ENCODE assay signal across 1 cellular context in the genomic region with DNA sequence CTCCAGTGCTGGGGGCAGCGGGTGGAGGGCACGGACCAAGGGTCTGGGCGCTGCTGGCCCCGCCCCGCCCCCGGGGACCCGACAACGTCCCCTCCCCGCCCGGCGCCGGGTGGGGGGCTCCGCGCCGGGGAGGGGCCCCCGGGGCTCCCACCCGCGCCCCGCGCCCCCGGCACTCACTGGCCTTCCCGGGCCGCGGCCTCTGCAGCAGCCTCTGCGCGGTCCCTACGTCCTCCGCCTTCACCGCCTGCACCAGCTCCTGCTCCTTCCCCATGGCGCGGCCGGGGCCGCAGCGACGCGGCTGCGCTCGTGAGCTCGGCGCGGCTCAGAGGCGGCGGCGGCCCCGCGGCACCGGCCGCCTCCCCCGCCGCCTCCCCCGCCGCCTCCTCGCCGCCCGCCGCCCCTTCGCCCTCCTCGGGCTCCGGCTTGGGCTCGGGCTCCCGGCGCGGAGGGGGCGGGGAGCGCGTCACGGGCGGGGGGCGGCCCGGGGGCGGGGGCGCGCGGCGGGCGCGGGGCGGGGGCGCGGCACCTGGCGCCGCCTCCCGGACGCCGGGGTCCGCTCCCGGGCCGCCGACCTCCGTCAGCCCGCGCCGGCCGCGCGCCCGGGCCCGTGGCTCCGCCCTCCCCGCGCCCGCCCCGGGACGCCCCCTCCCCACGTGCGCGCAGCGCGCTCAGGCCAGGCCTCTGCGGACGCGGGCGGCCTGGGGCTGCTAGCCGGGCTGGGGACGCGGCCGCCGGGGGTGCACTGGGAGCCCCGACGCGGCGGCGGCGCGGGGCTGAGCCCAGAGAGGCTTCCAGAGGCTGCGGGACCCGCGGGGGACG.
TF ChIP-seq lines count a peak whose summit lies in the region.

A gene with protein sequence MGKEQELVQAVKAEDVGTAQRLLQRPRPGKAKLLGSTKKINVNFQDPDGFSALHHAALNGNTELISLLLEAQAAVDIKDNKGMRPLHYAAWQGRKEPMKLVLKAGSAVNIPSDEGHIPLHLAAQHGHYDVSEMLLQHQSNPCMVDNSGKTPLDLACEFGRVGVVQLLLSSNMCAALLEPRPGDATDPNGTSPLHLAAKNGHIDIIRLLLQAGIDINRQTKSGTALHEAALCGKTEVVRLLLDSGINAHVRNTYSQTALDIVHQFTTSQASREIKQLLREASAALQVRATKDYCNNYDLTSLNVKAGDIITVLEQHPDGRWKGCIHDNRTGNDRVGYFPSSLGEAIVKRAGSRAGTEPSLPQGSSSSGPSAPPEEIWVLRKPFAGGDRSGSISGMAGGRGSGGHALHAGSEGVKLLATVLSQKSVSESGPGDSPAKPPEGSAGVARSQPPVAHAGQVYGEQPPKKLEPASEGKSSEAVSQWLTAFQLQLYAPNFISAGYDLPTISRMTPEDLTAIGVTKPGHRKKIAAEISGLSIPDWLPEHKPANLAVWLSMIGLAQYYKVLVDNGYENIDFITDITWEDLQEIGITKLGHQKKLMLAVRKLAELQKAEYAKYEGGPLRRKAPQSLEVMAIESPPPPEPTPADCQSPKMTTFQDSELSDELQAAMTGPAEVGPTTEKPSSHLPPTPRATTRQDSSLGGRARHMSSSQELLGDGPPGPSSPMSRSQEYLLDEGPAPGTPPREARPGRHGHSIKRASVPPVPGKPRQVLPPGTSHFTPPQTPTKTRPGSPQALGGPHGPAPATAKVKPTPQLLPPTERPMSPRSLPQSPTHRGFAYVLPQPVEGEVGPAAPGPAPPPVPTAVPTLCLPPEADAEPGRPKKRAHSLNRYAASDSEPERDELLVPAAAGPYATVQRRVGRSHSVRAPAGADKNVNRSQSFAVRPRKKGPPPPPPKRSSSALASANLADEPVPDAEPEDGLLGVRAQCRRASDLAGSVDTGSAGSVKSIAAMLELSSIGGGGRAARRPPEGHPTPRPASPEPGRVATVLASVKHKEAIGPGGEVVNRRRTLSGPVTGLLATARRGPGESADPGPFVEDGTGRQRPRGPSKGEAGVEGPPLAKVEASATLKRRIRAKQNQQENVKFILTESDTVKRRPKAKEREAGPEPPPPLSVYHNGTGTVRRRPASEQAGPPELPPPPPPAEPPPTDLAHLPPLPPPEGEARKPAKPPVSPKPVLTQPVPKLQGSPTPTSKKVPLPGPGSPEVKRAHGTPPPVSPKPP (N-terminal part only) (minus strand): TSS at position 444 of the 819 bp plus-strand sequence. CDS start 173 bp downstream, at position 271.

TF ChIP-seq in GM23338, 12 proteins besides CTCF, POLR2A, EP300 and RAD21 (continued from another document):
- TF ChIP-seq, protein P1, sequence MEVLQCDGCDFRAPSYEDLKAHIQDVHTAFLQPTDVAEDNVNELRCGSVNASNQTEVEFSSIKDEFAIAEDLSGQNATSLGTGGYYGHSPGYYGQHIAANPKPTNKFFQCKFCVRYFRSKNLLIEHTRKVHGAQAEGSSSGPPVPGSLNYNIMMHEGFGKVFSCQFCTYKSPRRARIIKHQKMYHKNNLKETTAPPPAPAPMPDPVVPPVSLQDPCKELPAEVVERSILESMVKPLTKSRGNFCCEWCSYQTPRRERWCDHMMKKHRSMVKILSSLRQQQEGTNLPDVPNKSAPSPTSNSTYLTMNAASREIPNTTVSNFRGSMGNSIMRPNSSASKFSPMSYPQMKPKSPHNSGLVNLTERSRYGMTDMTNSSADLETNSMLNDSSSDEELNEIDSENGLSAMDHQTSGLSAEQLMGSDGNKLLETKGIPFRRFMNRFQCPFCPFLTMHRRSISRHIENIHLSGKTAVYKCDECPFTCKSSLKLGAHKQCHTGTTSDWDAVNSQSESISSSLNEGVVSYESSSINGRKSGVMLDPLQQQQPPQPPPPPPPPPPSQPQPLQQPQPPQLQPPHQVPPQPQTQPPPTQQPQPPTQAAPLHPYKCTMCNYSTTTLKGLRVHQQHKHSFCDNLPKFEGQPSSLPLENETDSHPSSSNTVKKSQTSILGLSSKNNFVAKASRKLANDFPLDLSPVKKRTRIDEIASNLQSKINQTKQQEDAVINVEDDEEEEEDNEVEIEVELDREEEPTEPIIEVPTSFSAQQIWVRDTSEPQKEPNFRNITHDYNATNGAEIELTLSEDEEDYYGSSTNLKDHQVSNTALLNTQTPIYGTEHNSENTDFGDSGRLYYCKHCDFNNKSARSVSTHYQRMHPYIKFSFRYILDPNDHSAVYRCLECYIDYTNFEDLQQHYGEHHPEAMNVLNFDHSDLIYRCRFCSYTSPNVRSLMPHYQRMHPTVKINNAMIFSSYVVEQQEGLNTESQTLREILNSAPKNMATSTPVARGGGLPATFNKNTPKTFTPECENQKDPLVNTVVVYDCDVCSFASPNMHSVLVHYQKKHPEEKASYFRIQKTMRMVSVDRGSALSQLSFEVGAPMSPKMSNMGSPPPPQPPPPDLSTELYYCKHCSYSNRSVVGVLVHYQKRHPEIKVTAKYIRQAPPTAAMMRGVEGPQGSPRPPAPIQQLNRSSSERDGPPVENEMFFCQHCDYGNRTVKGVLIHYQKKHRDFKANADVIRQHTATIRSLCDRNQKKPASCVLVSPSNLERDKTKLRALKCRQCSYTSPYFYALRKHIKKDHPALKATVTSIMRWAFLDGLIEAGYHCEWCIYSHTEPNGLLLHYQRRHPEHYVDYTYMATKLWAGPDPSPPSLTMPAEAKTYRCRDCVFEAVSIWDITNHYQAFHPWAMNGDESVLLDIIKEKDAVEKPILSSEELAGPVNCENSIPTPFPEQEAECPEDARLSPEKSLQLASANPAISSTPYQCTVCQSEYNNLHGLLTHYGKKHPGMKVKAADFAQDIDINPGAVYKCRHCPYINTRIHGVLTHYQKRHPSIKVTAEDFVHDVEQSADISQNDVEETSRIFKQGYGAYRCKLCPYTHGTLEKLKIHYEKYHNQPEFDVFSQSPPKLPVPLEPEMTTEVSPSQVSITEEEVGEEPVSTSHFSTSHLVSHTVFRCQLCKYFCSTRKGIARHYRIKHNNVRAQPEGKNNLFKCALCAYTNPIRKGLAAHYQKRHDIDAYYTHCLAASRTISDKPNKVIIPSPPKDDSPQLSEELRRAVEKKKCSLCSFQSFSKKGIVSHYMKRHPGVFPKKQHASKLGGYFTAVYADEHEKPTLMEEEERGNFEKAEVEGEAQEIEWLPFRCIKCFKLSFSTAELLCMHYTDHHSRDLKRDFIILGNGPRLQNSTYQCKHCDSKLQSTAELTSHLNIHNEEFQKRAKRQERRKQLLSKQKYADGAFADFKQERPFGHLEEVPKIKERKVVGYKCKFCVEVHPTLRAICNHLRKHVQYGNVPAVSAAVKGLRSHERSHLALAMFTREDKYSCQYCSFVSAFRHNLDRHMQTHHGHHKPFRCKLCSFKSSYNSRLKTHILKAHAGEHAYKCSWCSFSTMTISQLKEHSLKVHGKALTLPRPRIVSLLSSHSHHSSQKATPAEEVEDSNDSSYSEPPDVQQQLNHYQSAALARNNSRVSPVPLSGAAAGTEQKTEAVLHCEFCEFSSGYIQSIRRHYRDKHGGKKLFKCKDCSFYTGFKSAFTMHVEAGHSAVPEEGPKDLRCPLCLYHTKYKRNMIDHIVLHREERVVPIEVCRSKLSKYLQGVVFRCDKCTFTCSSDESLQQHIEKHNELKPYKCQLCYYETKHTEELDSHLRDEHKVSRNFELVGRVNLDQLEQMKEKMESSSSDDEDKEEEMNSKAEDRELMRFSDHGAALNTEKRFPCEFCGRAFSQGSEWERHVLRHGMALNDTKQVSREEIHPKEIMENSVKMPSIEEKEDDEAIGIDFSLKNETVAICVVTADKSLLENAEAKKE (CRISPR knock-in tag; IDR thresholded peaks at IDR 0.05) = no peak
- TF ChIP-seq ZNF114 (CRISPR knock-in tag; IDR thresholded peaks at IDR 0.05) (no peak), CREB1 (CRISPR knock-in tag; IDR thresholded peaks at IDR 0.05; ENCODE audit: low read depth) (no peak), ZNF331 (CRISPR knock-in tag; IDR thresholded peaks at IDR 0.05; ENCODE audit: low read depth) (no peak), EZH2phosphoT487 (IDR thresholded peaks at IDR 0.05; ENCODE audit: unreplicated experiment) (no peak), STAT1 (IDR thresholded peaks at IDR 0.05; ENCODE audit: unreplicated experiment) (no peak), POLR2AphosphoS5 (IDR thresholded peaks at IDR 0.05; ENCODE audit: low read depth) (no peak)
- TF ChIP-seq, protein P2, sequence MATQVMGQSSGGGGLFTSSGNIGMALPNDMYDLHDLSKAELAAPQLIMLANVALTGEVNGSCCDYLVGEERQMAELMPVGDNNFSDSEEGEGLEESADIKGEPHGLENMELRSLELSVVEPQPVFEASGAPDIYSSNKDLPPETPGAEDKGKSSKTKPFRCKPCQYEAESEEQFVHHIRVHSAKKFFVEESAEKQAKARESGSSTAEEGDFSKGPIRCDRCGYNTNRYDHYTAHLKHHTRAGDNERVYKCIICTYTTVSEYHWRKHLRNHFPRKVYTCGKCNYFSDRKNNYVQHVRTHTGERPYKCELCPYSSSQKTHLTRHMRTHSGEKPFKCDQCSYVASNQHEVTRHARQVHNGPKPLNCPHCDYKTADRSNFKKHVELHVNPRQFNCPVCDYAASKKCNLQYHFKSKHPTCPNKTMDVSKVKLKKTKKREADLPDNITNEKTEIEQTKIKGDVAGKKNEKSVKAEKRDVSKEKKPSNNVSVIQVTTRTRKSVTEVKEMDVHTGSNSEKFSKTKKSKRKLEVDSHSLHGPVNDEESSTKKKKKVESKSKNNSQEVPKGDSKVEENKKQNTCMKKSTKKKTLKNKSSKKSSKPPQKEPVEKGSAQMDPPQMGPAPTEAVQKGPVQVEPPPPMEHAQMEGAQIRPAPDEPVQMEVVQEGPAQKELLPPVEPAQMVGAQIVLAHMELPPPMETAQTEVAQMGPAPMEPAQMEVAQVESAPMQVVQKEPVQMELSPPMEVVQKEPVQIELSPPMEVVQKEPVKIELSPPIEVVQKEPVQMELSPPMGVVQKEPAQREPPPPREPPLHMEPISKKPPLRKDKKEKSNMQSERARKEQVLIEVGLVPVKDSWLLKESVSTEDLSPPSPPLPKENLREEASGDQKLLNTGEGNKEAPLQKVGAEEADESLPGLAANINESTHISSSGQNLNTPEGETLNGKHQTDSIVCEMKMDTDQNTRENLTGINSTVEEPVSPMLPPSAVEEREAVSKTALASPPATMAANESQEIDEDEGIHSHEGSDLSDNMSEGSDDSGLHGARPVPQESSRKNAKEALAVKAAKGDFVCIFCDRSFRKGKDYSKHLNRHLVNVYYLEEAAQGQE (IDR thresholded peaks at IDR 0.05; ENCODE audit: unreplicated experiment) = no peak
- TF ChIP-seq, protein P3, sequence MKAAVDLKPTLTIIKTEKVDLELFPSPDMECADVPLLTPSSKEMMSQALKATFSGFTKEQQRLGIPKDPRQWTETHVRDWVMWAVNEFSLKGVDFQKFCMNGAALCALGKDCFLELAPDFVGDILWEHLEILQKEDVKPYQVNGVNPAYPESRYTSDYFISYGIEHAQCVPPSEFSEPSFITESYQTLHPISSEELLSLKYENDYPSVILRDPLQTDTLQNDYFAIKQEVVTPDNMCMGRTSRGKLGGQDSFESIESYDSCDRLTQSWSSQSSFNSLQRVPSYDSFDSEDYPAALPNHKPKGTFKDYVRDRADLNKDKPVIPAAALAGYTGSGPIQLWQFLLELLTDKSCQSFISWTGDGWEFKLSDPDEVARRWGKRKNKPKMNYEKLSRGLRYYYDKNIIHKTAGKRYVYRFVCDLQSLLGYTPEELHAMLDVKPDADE (IDR thresholded peaks at IDR 0.05) = no peak
